ENCODE assay signal across 19 cellular contexts in the genomic region with DNA sequence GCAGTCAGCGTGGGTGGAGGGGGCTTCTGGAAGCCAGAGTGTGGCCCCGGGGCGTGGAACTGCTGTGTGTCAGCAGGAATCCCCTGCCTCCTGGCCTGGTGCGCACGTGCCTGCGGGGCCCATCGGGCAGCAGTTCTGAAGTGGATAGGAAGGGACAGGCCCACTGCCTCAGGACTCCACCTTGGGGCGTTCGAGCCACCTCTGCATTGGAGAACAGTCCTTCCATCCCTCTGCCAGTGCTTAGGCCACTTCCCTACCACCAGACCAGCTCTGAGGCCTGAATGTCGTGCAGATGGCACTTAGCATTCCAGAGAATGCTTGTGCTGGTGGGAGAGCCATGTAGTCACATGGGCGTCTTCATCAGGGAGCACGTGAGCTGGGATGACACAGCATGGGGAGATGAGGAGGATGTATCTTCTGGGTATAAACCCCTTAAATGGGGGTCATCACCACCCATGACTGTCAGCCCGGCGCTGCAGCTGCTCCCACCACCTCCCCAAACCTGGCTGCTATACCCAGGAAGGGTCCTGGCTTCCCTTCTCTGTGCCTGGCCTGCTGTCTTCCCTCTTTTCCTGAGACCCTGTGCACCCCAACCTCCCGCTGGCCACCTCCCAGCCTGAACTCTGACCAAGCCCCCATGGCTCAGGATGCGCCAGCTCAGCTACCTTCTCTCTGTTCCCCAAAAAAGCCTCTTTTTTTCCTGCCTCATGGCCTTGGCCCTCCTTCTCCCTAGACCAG. TPM values are rescaled to one million over a fixed set of nuclear protein-coding genes. Genes with fewer than 3 reads are reported as not detected.
DNase-seq lines count a peak whose midpoint lies in the region; ATAC-seq and TF ChIP-seq lines count a peak whose summit lies in the region.
"Had no signal": no experiment of that assay in that cellular context is flagged by ENCODE, and none has a peak within 500 bp of the region (broad histone marks: within the 10 kb centered on the region; RNA-seq: fewer than 3 reads in every experiment).

No MANE protein-coding gene starts in this region.

- H3K27ac Mint-ChIP-seq in Calu3 (ENCODE audit: unreplicated experiment): peak overlapping the region; percentile 35
- peak overlapping the region; percentile 7 for H3K27ac Mint-ChIP-seq in activated T-helper 2 cell treated with anti-CD3 and anti-CD28 coated beads, Interferon-gamma antibody, Interleukin-2, Interleukin-4, amounts not matched to agents 10 μg/mL and 5 μg/mL and 100 μg/mL, durations not matched to agents 14 hours and 24 hours and 36 hours
- H3K27ac Mint-ChIP-seq in natural killer cell treated with Interleukin-12 subunit alpha and Interleukin-12 subunit beta and Interleukin-15 and Interleukin-18, amount 100 ng/mL, for 72 hours: no peak overlapping the region
- H3K27ac Mint-ChIP-seq: activated naive CD8-positive, alpha-beta T cell treated with anti-CD3 and anti-CD28 coated beads for 36 hours had no signal

- no peak for TF ChIP-seq CTCF in Calu3 (IDR thresholded peaks at IDR 0.05; ENCODE audit: unreplicated experiment)

- peaks cover 40% of the 10 kb centered on the region for H3K36me3 Mint-ChIP-seq in Calu3 (ENCODE audit: insufficient read depth, unreplicated experiment)
- H3K36me3 Mint-ChIP-seq in activated T-helper 2 cell treated with anti-CD3 and anti-CD28 coated beads, Interferon-gamma antibody, Interleukin-2, Interleukin-4, amounts not matched to agents 10 μg/mL and 5 μg/mL and 100 μg/mL, durations not matched to agents 14 hours and 24 hours and 36 hours (ENCODE audit: low read depth): peaks cover 70% of the 10 kb centered on the region
- H3K36me3 Mint-ChIP-seq in natural killer cell treated with Interleukin-12 subunit alpha and Interleukin-12 subunit beta and Interleukin-15 and Interleukin-18, amount 100 ng/mL, for 72 hours: no peaks in the 10 kb centered on the region

- DNase-seq in AG08395 (ENCODE audit: low spot score) (peak; percentile 38), Calu3 (no peak), NOMO-1 treated with DMSO at 0.1 percent for 48 hours (lab: John Stamatoyannopoulos, UW; ENCODE audit: unreplicated experiment) (no peak)
- DNase-seq in activated T-helper 2 cell treated with anti-CD3 and anti-CD28 coated beads, Interferon-gamma antibody, Interleukin-2, Interleukin-4, amounts not matched to agents 10 μg/mL and 5 μg/mL and 100 μg/mL, durations not matched to agents 14 hours and 24 hours and 36 hours (ENCODE audit: low spot score): no peak
- DNase-seq in natural killer cell treated with Interleukin-12 subunit alpha and Interleukin-12 subunit beta and Interleukin-15 and Interleukin-18, amount 100 ng/mL, for 72 hours (ENCODE audit: low spot score): peak; percentile 46
- DNase-seq: activated naive CD8-positive, alpha-beta T cell treated with anti-CD3 and anti-CD28 coated beads for 36 hours; activated T-cell treated with anti-CD3 and anti-CD28 coated beads, Interleukin-2, amount 50 U/mL, for 48 hours; left cardiac atrium; midbrain; NCI-H1436 treated with DMSO at 0.1 percent for 48 hours; NCI-H2227 treated with DMSO at 0.1 percent for 48 hours; retina; stimulated activated CD4-positive, alpha-beta T cell treated with anti-CD3 and anti-CD28 coated beads, Interleukin-15, amount 100 ng/mL, for 24 hours; stimulated activated naive CD4-positive, alpha-beta T cell had no signal

- ATAC-seq in natural killer cell treated with Interleukin-12 subunit alpha and Interleukin-12 subunit beta and Interleukin-15 and Interleukin-18, amount 100 ng/mL, for 72 hours: no peak
- ATAC-seq in GM18867 (IDR thresholded peaks at IDR 0.05; ENCODE audit: unreplicated experiment) (no peak), GM19328 (IDR thresholded peaks at IDR 0.05; ENCODE audit: unreplicated experiment) (no peak)

- H3K4me1 Mint-ChIP-seq in Calu3 (ENCODE audit: low read depth, unreplicated experiment): peaks cover 17% of the 10 kb centered on the region
- H3K4me1 Mint-ChIP-seq in activated T-helper 2 cell treated with anti-CD3 and anti-CD28 coated beads, Interferon-gamma antibody, Interleukin-2, Interleukin-4, amounts not matched to agents 10 μg/mL and 5 μg/mL and 100 μg/mL, durations not matched to agents 14 hours and 24 hours and 36 hours (ENCODE audit: low read depth): peaks cover 6% of the 10 kb centered on the region
- H3K4me1 Mint-ChIP-seq in natural killer cell treated with Interleukin-12 subunit alpha and Interleukin-12 subunit beta and Interleukin-15 and Interleukin-18, amount 100 ng/mL, for 72 hours (ENCODE audit: low read depth in 2 of 2): peaks cover 16 to 21% of the 10 kb centered on the region in 2 donors

- intact Hi-C loops in Calu3 (cut with micrococcal nuclease; ENCODE audit: unreplicated experiment): no loop called here
- intact Hi-C loops in activated T-helper 2 cell treated with anti-CD3 and anti-CD28 coated beads, Interferon-gamma antibody, Interleukin-2, Interleukin-4, amounts not matched to agents 10 μg/mL and 5 μg/mL and 100 μg/mL, durations not matched to agents 14 hours and 24 hours and 36 hours (cut with micrococcal nuclease): no loop called here

- H3K27me3 Mint-ChIP-seq in Calu3 (ENCODE audit: unreplicated experiment): no peaks in the 10 kb centered on the region
- no peaks in the 10 kb centered on the region for H3K27me3 Mint-ChIP-seq in activated T-helper 2 cell treated with anti-CD3 and anti-CD28 coated beads, Interferon-gamma antibody, Interleukin-2, Interleukin-4, amounts not matched to agents 10 μg/mL and 5 μg/mL and 100 μg/mL, durations not matched to agents 14 hours and 24 hours and 36 hours (ENCODE audit: low read depth)
- no peaks in the 10 kb centered on the region for H3K27me3 Mint-ChIP-seq in natural killer cell treated with Interleukin-12 subunit alpha and Interleukin-12 subunit beta and Interleukin-15 and Interleukin-18, amount 100 ng/mL, for 72 hours
- H3K27me3 Mint-ChIP-seq: activated naive CD8-positive, alpha-beta T cell treated with anti-CD3 and anti-CD28 coated beads for 36 hours had no signal

- H3K4me3 Mint-ChIP-seq in Calu3 (ENCODE audit: low read depth, unreplicated experiment): no peak overlapping the region
- H3K4me3 Mint-ChIP-seq in activated T-helper 2 cell treated with anti-CD3 and anti-CD28 coated beads, Interferon-gamma antibody, Interleukin-2, Interleukin-4, amounts not matched to agents 10 μg/mL and 5 μg/mL and 100 μg/mL, durations not matched to agents 14 hours and 24 hours and 36 hours (ENCODE audit: low read depth): no peak overlapping the region
- no peak overlapping the region for H3K4me3 Mint-ChIP-seq in natural killer cell treated with Interleukin-12 subunit alpha and Interleukin-12 subunit beta and Interleukin-15 and Interleukin-18, amount 100 ng/mL, for 72 hours
- H3K4me3 Mint-ChIP-seq: activated naive CD8-positive, alpha-beta T cell treated with anti-CD3 and anti-CD28 coated beads for 36 hours had no signal

- CTCF ChIA-PET in Calu3 (lab: Charles Lee): interaction anchor here (0.7 kb wide), 1 partner anchor 108 kb away, joined by 3 read pairs; no protein-coding TSS in a partner anchor

- no TSS peak for BruUV-seq in Calu3 (replicated peaks; lab: Mats Ljungman, UMichigan)

- H3K9me3 Mint-ChIP-seq in Calu3 (ENCODE audit: low read depth, unreplicated experiment): no peaks in the 10 kb centered on the region
- H3K9me3 Mint-ChIP-seq in activated T-helper 2 cell treated with anti-CD3 and anti-CD28 coated beads, Interferon-gamma antibody, Interleukin-2, Interleukin-4, amounts not matched to agents 10 μg/mL and 5 μg/mL and 100 μg/mL, durations not matched to agents 14 hours and 24 hours and 36 hours: no peaks in the 10 kb centered on the region
- H3K9me3 Mint-ChIP-seq in natural killer cell treated with Interleukin-12 subunit alpha and Interleukin-12 subunit beta and Interleukin-15 and Interleukin-18, amount 100 ng/mL, for 72 hours: no peaks in the 10 kb centered on the region
- H3K9me3 Mint-ChIP-seq: activated naive CD8-positive, alpha-beta T cell treated with anti-CD3 and anti-CD28 coated beads for 36 hours had no signal

RNA-seq across cellular contexts. Expression of gene INCENP, which starts 9.7 kb away (rescaled TPM):
- 94.3 and 115 TPM in 2 replicates for total RNA-seq in Calu3 (2022)
- total RNA-seq in activated T-helper 2 cell treated with anti-CD3 and anti-CD28 coated beads, Interferon-gamma antibody, Interleukin-2, Interleukin-4, amounts not matched to agents 10 μg/mL and 5 μg/mL and 100 μg/mL, durations not matched to agents 14 hours and 24 hours and 36 hours: 105 and 108 TPM in 2 replicates
- total RNA-seq in natural killer cell treated with Interleukin-12 subunit alpha and Interleukin-12 subunit beta and Interleukin-15 and Interleukin-18, amount 100 ng/mL, for 72 hours: 100 to 1,000 TPM in 1 of 2 donors, 10 to 100 TPM in 1; 74.4 to 135 TPM

RNA-seq across cellular contexts. Expression of gene SCGB1D1, which starts 56.5 kb away (rescaled TPM):
- not detected in 2 replicates for total RNA-seq in Calu3 (2022)
- not detected in 2 replicates for total RNA-seq in activated T-helper 2 cell treated with anti-CD3 and anti-CD28 coated beads, Interferon-gamma antibody, Interleukin-2, Interleukin-4, amounts not matched to agents 10 μg/mL and 5 μg/mL and 100 μg/mL, durations not matched to agents 14 hours and 24 hours and 36 hours
- not detected for total RNA-seq in natural killer cell treated with Interleukin-12 subunit alpha and Interleukin-12 subunit beta and Interleukin-15 and Interleukin-18, amount 100 ng/mL, for 72 hours
- total RNA-seq: activated naive CD8-positive, alpha-beta T cell treated with anti-CD3 and anti-CD28 coated beads for 36 hours; left cardiac atrium; M059J; RPMI7951; ureter had no signal

Comparison
In these comparisons a context has a peak if more than half of its experiments do, and no peak if none do; other contexts are left out.
1. DNase-seq: peak in AG08395 (single experiment) and natural killer cell treated with Interleukin-12 subunit alpha and Interleukin-12 subunit beta and Interleukin-15 and Interleukin-18, amount 100 ng/mL, for 72 hours (single experiment); none in Calu3 (single experiment), activated T-helper 2 cell treated with anti-CD3 and anti-CD28 coated beads, Interferon-gamma antibody, Interleukin-2, Interleukin-4, amounts not matched to agents 10 μg/mL and 5 μg/mL and 100 μg/mL, durations not matched to agents 14 hours and 24 hours and 36 hours (single experiment) and NOMO-1 treated with DMSO at 0.1 percent for 48 hours (single experiment).
2. H3K27ac Mint-ChIP-seq: peak in Calu3 (single experiment) and activated T-helper 2 cell treated with anti-CD3 and anti-CD28 coated beads, Interferon-gamma antibody, Interleukin-2, Interleukin-4, amounts not matched to agents 10 μg/mL and 5 μg/mL and 100 μg/mL, durations not matched to agents 14 hours and 24 hours and 36 hours (single experiment); none in natural killer cell treated with Interleukin-12 subunit alpha and Interleukin-12 subunit beta and Interleukin-15 and Interleukin-18, amount 100 ng/mL, for 72 hours (0 of 2).